Comparison of ENCODE assay signal across 7 cellular contexts in the genomic region with DNA sequence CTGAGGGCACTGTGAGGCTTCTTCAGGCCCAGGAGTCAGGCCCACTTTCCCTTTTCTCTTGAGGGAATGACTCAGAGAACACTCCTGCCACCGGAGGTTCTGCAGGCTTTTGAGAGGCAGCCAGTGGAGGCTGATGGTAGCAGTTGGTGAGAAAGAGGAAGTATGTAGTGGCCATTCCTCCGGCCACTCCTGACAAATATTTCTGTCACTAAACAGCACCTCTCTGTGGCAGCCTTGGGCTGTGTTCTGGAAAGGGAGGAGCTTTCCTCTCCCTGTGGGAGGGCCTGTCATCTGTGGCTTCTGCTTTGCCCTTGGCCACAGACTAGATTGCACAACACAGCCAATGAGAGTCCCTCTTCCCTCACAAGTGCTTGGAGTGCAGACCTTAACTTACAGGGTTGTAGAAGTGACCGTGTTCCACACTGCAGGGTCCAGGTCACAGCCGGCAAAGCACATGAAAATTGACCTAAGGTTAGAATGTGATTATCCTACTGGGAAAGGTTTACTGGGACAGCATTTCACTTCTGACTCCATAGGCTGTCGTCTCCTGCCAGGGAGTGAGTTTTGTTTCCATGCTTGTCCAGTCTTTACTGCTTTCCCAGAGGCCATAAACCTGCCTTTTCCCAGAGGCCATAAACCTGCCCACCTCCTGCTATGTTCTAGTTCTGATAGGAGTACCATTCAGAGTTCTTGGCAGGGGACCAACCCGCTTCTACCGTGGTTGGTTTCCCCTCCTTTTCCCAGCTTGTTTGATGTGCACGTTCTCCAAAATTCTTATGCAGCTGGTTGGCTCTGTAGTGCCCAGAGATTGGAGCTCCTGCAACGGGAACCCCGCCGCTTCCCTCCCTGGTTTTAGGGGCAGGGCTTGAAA. TPM values are rescaled to one million over a fixed set of nuclear protein-coding genes. Genes with fewer than 3 reads are reported as not detected.
DNase-seq lines count a peak whose midpoint lies in the region; ATAC-seq and TF ChIP-seq lines count a peak whose summit lies in the region.

No MANE protein-coding gene starts in this region.

- in situ Hi-C loops in Panc1 (cut with HindIII; ENCODE audit: low pct_unique_long_range_greater_than_20kb, low sequenced_read_pairs): no loop called here

- POLR2A ChIA-PET in Panc1 (lab: Charles Lee): no interaction called here

- H3K4me3 ChIP-seq in Panc1 (ENCODE audit: low read depth in 2 of 2, low read length in 2 of 2) (no peak overlapping the region), left ventricle myocardium inferior (peak overlapping the region; percentile 42), prostate gland (peak overlapping the region in 1 of 2 donors; percentile 11)

- H3K27ac ChIP-seq in Panc1 (ENCODE audit: low read length) (no peak overlapping the region), left ventricle myocardium inferior (replicated peaks) (peak overlapping the region; percentile 88), prostate gland (peak overlapping the region; percentile 39 to 83)

- H3K9me3 ChIP-seq in Panc1 (ENCODE audit: control insufficient read depth, insufficient read depth, low read depth, low read length) (no peaks in the 10 kb centered on the region), left ventricle myocardium inferior (replicated peaks) (no peaks in the 10 kb centered on the region), prostate gland (no peaks in the 10 kb centered on the region)

- CTCF ChIA-PET in Panc1 (lab: Charles Lee): no interaction called here

- H3K36me3 ChIP-seq in Panc1 (ENCODE audit: control insufficient read depth, insufficient read depth, low read length): no peaks in the 10 kb centered on the region
- H3K36me3 ChIP-seq in left ventricle myocardium inferior: no peaks in the 10 kb centered on the region
- H3K36me3 ChIP-seq in prostate gland: no peaks in the 10 kb centered on the region

- TF ChIP-seq POLR2A in prostate gland (IDR thresholded peaks at IDR 0.05): peak; percentile 40

- 6% methylated on average over 11 of the region's 11 CpGs for WGBS in prostate gland

- peak; percentile 82 for ATAC-seq in GM21360 (IDR thresholded peaks at IDR 0.05; ENCODE audit: unreplicated experiment)
- ATAC-seq in HG03558 (IDR thresholded peaks at IDR 0.05; ENCODE audit: extremely low read depth, unreplicated experiment): peak; percentile 79
- peak; percentile 88 for ATAC-seq in Panc1

- BruUV-seq in Panc1 (replicated peaks; lab: Mats Ljungman, UMichigan): no TSS peak

- H3K27me3 ChIP-seq in Panc1 (ENCODE audit: control insufficient read depth, insufficient read depth, low read length): no peaks in the 10 kb centered on the region
- no peaks in the 10 kb centered on the region for H3K27me3 ChIP-seq in left ventricle myocardium inferior (ENCODE audit: low read depth)
- H3K27me3 ChIP-seq in prostate gland (replicated peaks; ENCODE audit: insufficient read depth): no peaks in the 10 kb centered on the region

- H3K4me1 ChIP-seq in Panc1 (ENCODE audit: control insufficient read depth, insufficient read depth, low read length): peaks cover 32% of the 10 kb centered on the region
- H3K4me1 ChIP-seq in left ventricle myocardium inferior: peaks cover 99% of the 10 kb centered on the region
- peaks cover 44% of the 10 kb centered on the region for H3K4me1 ChIP-seq in prostate gland (replicated peaks)

- TF ChIP-seq CTCF in Panc1 (IDR thresholded peaks at IDR 0.05): no peak
- TF ChIP-seq CTCF in left ventricle myocardium inferior (IDR thresholded peaks at IDR 0.05; ENCODE audit: borderline replicate concordance): peak; percentile 68
- TF ChIP-seq CTCF in prostate gland (IDR thresholded peaks at IDR 0.05): peak in 3 of 4 experiments; percentile 59 to 85 (median 69)

- DNase-seq in ELR (ENCODE audit: low read depth) (peak; percentile 96), Panc1 (ENCODE audit: low read depth, low spot score) (peak; percentile 17), anterior cingulate cortex (lab: John Stamatoyannopoulos, UW) (peak in 51 of 58 donors; percentile 23 to 91 (median 63)), left ventricle myocardium inferior (peak; percentile 75), prostate gland (ENCODE audit: low spot score) (peak; percentile 92)

- intact Hi-C loops in Panc1 (cut with micrococcal nuclease; ENCODE audit: unreplicated experiment): no loop called here
- intact Hi-C loops in left ventricle myocardium inferior (cut with micrococcal nuclease): no loop called here
- intact Hi-C loops in prostate gland (cut with DNase I): no loop called here

RNA-seq across cellular contexts. Expression of gene MARK2, which starts 33.3 kb away (rescaled TPM):
- total RNA-seq in Panc1 (2021; ENCODE audit: unreplicated experiment): 41.1 TPM
- 28.8 TPM for polyA plus RNA-seq in Panc1 (2012; ENCODE audit: insufficient read length)
- total RNA-seq in left ventricle myocardium inferior: 36.6 TPM
- 10 to 100 TPM; 65.4 to 67.2 TPM for total RNA-seq in prostate gland

RNA-seq across cellular contexts. Expression of gene RCOR2, which starts 44.8 kb away (rescaled TPM):
- 10.2 TPM for total RNA-seq in Panc1 (2021; ENCODE audit: unreplicated experiment)
- 14.5 TPM for polyA plus RNA-seq in Panc1 (2012; ENCODE audit: insufficient read length)
- total RNA-seq in left ventricle myocardium inferior: 10.5 TPM
- 1 to 10 TPM in 1 of 2 donors, under 1 TPM in 1; 0.64 to 3.3 TPM for total RNA-seq in prostate gland

RNA-seq across cellular contexts. Expression of gene SPINDOC, which starts 58.9 kb away (rescaled TPM):
- total RNA-seq in Panc1 (2021; ENCODE audit: unreplicated experiment) (59.1 TPM), left ventricle myocardium inferior (14.0 TPM), prostate gland (10 to 100 TPM; 17.8 to 36.2 TPM)
- 69.5 TPM for polyA plus RNA-seq in Panc1 (2012; ENCODE audit: insufficient read length)

Comparison
In these comparisons a context has a peak if more than half of its experiments do, and no peak if none do; other contexts are left out.
1. DNase-seq: peak in every context shown above with its lines; median percentile 96 in ELR; 92 in prostate gland; 75 in left ventricle myocardium inferior; 63 in anterior cingulate cortex; 17 in Panc1.